ENCODE assay signal across 30 cellular contexts in the genomic region with DNA sequence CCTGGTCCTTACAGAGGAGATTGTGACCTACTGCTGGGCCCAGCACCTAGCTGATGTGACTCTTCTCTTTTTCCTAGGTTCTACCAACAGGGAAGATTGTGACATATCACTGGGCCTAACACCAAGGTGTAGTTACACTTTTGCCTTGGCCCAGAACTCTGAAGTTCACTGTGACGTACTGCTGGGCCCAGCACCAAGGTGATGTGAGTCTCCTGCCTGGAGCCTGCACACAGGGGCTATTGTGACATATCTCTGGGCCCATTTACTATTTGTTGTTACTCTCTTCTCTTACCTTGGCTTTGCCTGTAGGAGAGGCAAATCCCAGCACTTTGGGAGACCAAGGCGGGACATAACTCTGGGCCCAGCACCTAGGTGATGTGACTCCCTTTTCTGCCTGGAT.
"Had no signal": no experiment of that assay in that cellular context is flagged by ENCODE, and none has a peak within 500 bp of the region (broad histone marks: within the 10 kb centered on the region; RNA-seq: fewer than 3 reads in every experiment).

No MANE protein-coding gene starts in this region.

- H3K27me3 Mint-ChIP-seq: naive B cell; naive thymus-derived CD8-positive, alpha-beta T cell; natural killer cell treated with Interleukin-12 subunit alpha and Interleukin-12 subunit beta and Interleukin-15 and Interleukin-18, amount 100 ng/mL, for 72 hours; progenitor cell of endocrine pancreas; stimulated activated memory B cell treated with anti-CD40 and anti-IgM and Interleukin-4, amounts not matched to agents 10 μg/mL and 1 μg/mL and 100 μg/mL, for 72 hours; stimulated activated naive CD8-positive, alpha-beta T cell treated with anti-CD3 and anti-CD28 coated beads, Interleukin-15, amount 100 ng/mL, for 72 hours had no signal

- H3K4me3 ChIP-seq: pancreas, psoas muscle, skin epidermis, smooth muscle cell, thoracic aorta, thyroid gland, tibial nerve, upper lobe of left lung, vagina had no signal

- H3K9me3 ChIP-seq: pancreas, psoas muscle, thoracic aorta, thyroid gland, tibial nerve, upper lobe of left lung, vagina had no signal

- H3K36me3 ChIP-seq: pancreas, spleen, thoracic aorta, thyroid gland, tibial nerve, upper lobe of left lung, vagina had no signal

- H3K4me1 Mint-ChIP-seq: naive B cell; naive thymus-derived CD8-positive, alpha-beta T cell; nephron progenitor cell; neural crest cell; stimulated activated memory B cell treated with anti-CD40 and anti-IgM and Interleukin-4, amounts not matched to agents 10 μg/mL and 1 μg/mL and 100 μg/mL, for 72 hours; stimulated activated naive CD8-positive, alpha-beta T cell treated with anti-CD3 and anti-CD28 coated beads, Interleukin-15, amount 100 ng/mL, for 72 hours had no signal

- H3K9me3 Mint-ChIP-seq: naive thymus-derived CD8-positive, alpha-beta T cell had no signal

- H3K27me3 ChIP-seq: pancreas, spleen, thyroid gland, tibial nerve, upper lobe of left lung, vagina had no signal

- ATAC-seq: naive thymus-derived CD8-positive, alpha-beta T cell; natural killer cell treated with Interleukin-12 subunit alpha and Interleukin-12 subunit beta and Interleukin-15 and Interleukin-18, amount 100 ng/mL, for 72 hours; psoas muscle; right cardiac atrium; sciatic nerve; stimulated activated memory B cell treated with anti-CD40 and anti-IgM and Interleukin-4, amounts not matched to agents 10 μg/mL and 1 μg/mL and 100 μg/mL, for 72 hours; stimulated activated naive CD8-positive, alpha-beta T cell treated with anti-CD3 and anti-CD28 coated beads, Interleukin-15, amount 100 ng/mL, for 72 hours; stimulated activated naive CD8-positive, alpha-beta T cell treated with anti-CD3 and anti-CD28 coated beads, Interleukin-15, Interleukin-2, amounts not matched to agents 100 U/mL and 50 U/mL, for 24 hours had no signal

- H3K4me1 ChIP-seq: pancreas, psoas muscle, spleen, thyroid gland, tibial nerve, upper lobe of left lung, vagina had no signal

- H3K27ac Mint-ChIP-seq: naive thymus-derived CD8-positive, alpha-beta T cell; natural killer cell treated with Interleukin-12 subunit alpha and Interleukin-12 subunit beta and Interleukin-15 and Interleukin-18, amount 100 ng/mL, for 72 hours; nephron progenitor cell; progenitor cell of endocrine pancreas; stimulated activated memory B cell treated with anti-CD40 and anti-IgM and Interleukin-4, amounts not matched to agents 10 μg/mL and 1 μg/mL and 100 μg/mL, for 72 hours; stimulated activated naive CD8-positive, alpha-beta T cell treated with anti-CD3 and anti-CD28 coated beads, Interleukin-15, amount 100 ng/mL, for 72 hours had no signal

- DNase-seq: naive B cell; naive thymus-derived CD8-positive, alpha-beta T cell; nephron progenitor cell; nucleus accumbens; pancreas; psoas muscle; right cardiac atrium; spleen; stimulated activated CD4-positive, alpha-beta T cell treated with anti-CD3 and anti-CD28 coated beads, Interleukin-12 subunit alpha, Interleukin-12 subunit beta, amount 100 ng/mL, for 4 hours; stimulated activated CD4-positive, alpha-beta T cell treated with anti-CD3 and anti-CD28 coated beads, Interleukin-1b, Interleukin-23, amount 100 ng/mL, for 48 hours; stimulated activated CD4-positive, alpha-beta T cell treated with anti-CD3 and anti-CD28 coated beads, Interleukin-4, amount 100 ng/mL, for 1 hour; stimulated activated CD4-positive, alpha-beta T cell treated with anti-CD3 and anti-CD28 coated beads, Interleukin-4, amount 100 ng/mL, for 4 hours; stimulated activated CD8-positive, alpha-beta memory T cell treated with anti-CD3 and anti-CD28 coated beads, Interleukin-4, amount 100 ng/mL, for 48 hours; stimulated activated naive CD4-positive, alpha-beta T cell; stimulated activated naive CD8-positive, alpha-beta T cell treated with anti-CD3 and anti-CD28 coated beads, Interleukin-15, amount 100 ng/mL, for 72 hours; stimulated activated naive CD8-positive, alpha-beta T cell treated with anti-CD3 and anti-CD28 coated beads, Interleukin-15, Interleukin-2, amounts not matched to agents 100 U/mL and 50 U/mL, for 24 hours; substantia nigra; thyroid gland; trophoblast cell; upper lobe of left lung had no signal

- H3K4me3 Mint-ChIP-seq: naive B cell; naive thymus-derived CD8-positive, alpha-beta T cell; natural killer cell treated with Interleukin-12 subunit alpha and Interleukin-12 subunit beta and Interleukin-15 and Interleukin-18, amount 100 ng/mL, for 72 hours; nephron progenitor cell; neural crest cell; stimulated activated memory B cell treated with anti-CD40 and anti-IgM and Interleukin-4, amounts not matched to agents 10 μg/mL and 1 μg/mL and 100 μg/mL, for 72 hours; stimulated activated naive CD8-positive, alpha-beta T cell treated with anti-CD3 and anti-CD28 coated beads, Interleukin-15, amount 100 ng/mL, for 72 hours had no signal

- H3K27ac ChIP-seq: pancreas, psoas muscle, thoracic aorta, thyroid gland, tibial nerve, vagina had no signal

- H3K36me3 Mint-ChIP-seq: naive B cell; naive thymus-derived CD8-positive, alpha-beta T cell; natural killer cell treated with Interleukin-12 subunit alpha and Interleukin-12 subunit beta and Interleukin-15 and Interleukin-18, amount 100 ng/mL, for 72 hours; stimulated activated memory B cell treated with anti-CD40 and anti-IgM and Interleukin-4, amounts not matched to agents 10 μg/mL and 1 μg/mL and 100 μg/mL, for 72 hours had no signal
